In the genomic region with DNA sequence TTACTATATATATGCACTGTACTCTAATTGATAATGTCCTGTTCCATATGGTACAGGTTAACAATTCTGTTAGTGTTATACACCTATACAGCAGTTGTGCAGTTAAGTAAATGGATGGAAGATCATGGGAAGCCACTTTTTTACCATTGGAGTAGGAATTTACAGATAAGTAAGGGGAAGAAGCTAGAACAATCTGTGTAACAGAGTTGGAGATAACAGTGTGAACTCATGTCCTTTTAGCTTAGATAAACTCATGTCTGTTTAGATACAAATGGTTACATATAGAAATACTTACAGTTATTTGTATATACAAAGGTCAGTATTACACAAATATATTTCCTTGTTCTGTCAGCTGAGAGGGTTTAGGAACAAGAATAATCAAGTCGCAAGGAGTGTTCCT, we compare ENCODE assay signal across 10 cellular contexts. TPM values are rescaled to one million over a fixed set of nuclear protein-coding genes. Genes with fewer than 3 reads are reported as not detected.
"Had no signal": no experiment of that assay in that cellular context is flagged by ENCODE, and none has a peak within 500 bp of the region (broad histone marks: within the 10 kb centered on the region; RNA-seq: fewer than 3 reads in every experiment).

No MANE protein-coding gene starts in this region.

- H3K27ac ChIP-seq: HL-60, KMS-11 had no signal

- DNase-seq: IMR-90, KBM-7, KG1 had no signal

- FAIRE-seq: HepG2, HTR-8/SVneo had no signal

- ATAC-seq: HepG2 had no signal

- H3K4me2 ChIP-seq: KMS-11 had no signal

- H3K9ac ChIP-seq: KMS-11 had no signal

RNA-seq across cellular contexts. Expression of a gene that starts 6.8 kb away (rescaled TPM):
- total RNA-seq: HepG2, HT-29, HT1080, IMR-90 had no signal
- polyA plus RNA-seq: HepG2, IgD-negative memory B cell, IMR-90 had no signal
